ENCODE assay signal across 2 cellular contexts in the genomic region with DNA sequence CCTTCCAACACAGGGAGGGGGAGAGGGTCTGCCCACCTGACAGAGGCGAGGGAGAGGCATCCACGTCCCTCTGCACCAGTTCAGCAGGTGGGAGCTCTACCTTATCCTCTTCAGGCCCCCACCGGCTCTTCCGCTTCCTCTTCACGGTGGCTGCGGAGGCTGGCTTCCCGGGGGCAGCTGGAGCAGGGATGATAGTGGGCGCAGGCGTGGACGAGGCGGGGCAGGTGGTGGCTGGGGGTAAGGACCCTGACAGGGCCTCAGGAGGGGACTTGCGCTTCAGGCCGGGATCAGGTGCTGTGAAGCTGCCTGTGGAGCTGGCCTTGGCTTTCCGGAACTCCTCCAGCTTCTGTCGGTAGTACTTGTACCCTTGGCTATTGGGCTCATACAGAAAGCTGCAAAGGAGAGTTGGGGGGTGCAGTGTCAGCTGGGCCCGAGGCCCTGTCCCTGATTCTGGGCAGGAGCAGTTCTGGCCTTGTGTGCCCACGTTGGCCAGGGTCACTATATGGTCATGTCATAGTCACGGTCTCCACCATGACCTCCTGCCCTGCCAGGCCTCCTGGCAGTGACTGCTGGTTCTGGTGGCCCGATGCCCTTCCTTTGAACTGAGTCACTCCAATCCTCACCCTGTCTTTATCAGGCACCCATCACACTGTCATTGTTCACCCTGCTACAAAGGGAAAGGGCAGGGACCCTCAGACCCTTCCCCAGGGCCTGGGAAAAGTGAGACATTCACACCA.
TF ChIP-seq lines count a peak whose summit lies in the region.

No MANE protein-coding gene starts in this region.

TF ChIP-seq in GM12878, 131 proteins besides CTCF, POLR2A, EP300 and RAD21:
- TF ChIP-seq RAD51 (IDR thresholded peaks at IDR 0.05) (no peak), SMARCA5 (IDR thresholded peaks at IDR 0.05) (no peak), E2F4 (IDR thresholded peaks at IDR 0.05; ENCODE audit: low read depth, low read length) (no peak), CHD2 (IDR thresholded peaks at IDR 0.05; ENCODE audit: borderline replicate concordance, low read depth, low read length) (no peak), CHD1 (IDR thresholded peaks at IDR 0.05; ENCODE audit: low read depth, low read length) (no peak), KDM1A (IDR thresholded peaks at IDR 0.05; ENCODE audit: borderline replicate concordance) (no peak), CEBPZ (IDR thresholded peaks at IDR 0.05; ENCODE audit: low read depth, low read length) (no peak), STAT1 (conservative IDR thresholded peaks at IDR 0.05) (no peak)
- TF ChIP-seq, protein P1, sequence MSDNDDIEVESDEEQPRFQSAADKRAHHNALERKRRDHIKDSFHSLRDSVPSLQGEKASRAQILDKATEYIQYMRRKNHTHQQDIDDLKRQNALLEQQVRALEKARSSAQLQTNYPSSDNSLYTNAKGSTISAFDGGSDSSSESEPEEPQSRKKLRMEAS (IDR thresholded peaks at IDR 0.05; ENCODE audit: low read depth, low read length) = no peak
TF ChIP-seq in GM12878: peak in this region for 0.

TF ChIP-seq in liver, 16 proteins besides CTCF, POLR2A, EP300 and RAD21:
- TF ChIP-seq HNF4A (conservative IDR thresholded peaks at IDR 0.05) (peak; percentile 5 to 58), REST (IDR thresholded peaks at IDR 0.05) (no peak), RXRA (IDR thresholded peaks at IDR 0.05) (peak; percentile 38 to 72)
